25 cellular contexts compared by ENCODE assay signal in the genomic region with DNA sequence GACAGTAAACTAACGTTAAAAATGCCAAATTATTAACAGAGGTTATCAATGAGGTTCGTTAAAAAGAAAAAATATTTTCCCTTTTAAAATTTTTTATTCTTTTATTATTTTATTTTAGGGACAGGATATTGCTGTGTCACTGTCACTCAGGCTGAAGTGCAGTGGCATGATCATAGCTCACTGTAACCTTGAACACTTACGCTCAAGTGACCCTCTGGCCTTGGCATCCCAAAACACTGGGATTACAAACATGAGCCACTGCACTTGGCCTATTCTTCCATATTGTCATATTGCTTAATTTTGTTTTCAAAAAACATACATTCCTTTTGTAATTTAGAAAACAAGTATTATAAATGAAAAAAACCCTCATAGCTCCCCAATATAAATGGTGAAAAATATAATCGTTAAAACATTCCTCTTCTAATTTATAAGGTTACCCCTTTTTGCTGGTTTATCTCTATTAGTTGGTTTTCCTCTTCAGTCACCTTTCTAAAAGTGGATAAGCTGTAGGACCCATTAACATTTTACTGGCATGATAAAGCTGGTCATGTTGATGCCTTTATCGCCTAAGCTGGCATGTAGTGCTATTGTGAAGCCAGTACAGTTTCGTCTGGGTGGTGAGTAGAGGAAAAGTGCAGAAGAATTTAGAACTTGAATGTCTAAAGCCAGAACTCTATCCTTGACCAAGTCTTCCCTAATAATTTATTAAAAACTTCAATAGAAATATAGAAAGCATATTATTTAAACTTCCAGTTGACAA. TPM values are rescaled to one million over a fixed set of nuclear protein-coding genes. Genes with fewer than 3 reads are reported as not detected.
"Had no signal": no experiment of that assay in that cellular context is flagged by ENCODE, and none has a peak within 500 bp of the region (broad histone marks: within the 10 kb centered on the region; RNA-seq: fewer than 3 reads in every experiment).

No MANE protein-coding gene starts in this region.

- H3K4me2 ChIP-seq: hepatocyte had no signal

- H3K27me3 ChIP-seq: hepatocyte, neutrophil, stomach, testis, thyroid gland, transverse colon, upper lobe of left lung, vagina had no signal

- H3K4me3 ChIP-seq: hepatocyte, lower lobe of right lung, psoas muscle, skin epidermis, stomach, testis, thyroid gland, transverse colon, upper lobe of left lung, vagina had no signal

- H3K36me3 ChIP-seq: lower lobe of right lung, neutrophil, stomach, thyroid gland, transverse colon, upper lobe of left lung, vagina had no signal

- DNase-seq: head of caudate nucleus; kidney; lower lobe of right lung; mammary epithelial cell; mesenchymal stem cell; naive thymus-derived CD8-positive, alpha-beta T cell; occipital lobe; psoas muscle; stimulated activated CD4-positive, alpha-beta T cell treated with anti-CD3 and anti-CD28 coated beads, Interleukin-12 subunit alpha, Interleukin-12 subunit beta, amount 100 ng/mL, for 4 hours; stimulated activated CD4-positive, alpha-beta T cell treated with anti-CD3 and anti-CD28 coated beads, Interleukin-15, amount 100 ng/mL, for 24 hours; stimulated activated CD4-positive, alpha-beta T cell treated with anti-CD3 and anti-CD28 coated beads, Interleukin-2, amount 100 ng/mL, for 24 hours; stimulated activated CD4-positive, alpha-beta T cell treated with anti-CD3 and anti-CD28 coated beads, Interleukin-4, amount 100 ng/mL, for 1 hour; stimulated activated naive B cell treated with anti-CD40 and anti-IgM and Interleukin-4, amounts not matched to agents 10 μg/mL and 1 μg/mL and 100 μg/mL, for 72 hours; stimulated activated naive CD8-positive, alpha-beta T cell treated with anti-CD3 and anti-CD28 coated beads, Interleukin-15, Interleukin-2, amounts not matched to agents 100 U/mL and 50 U/mL, for 24 hours; stomach; testis; thyroid gland; transverse colon; upper lobe of left lung had no signal

- H3K9ac ChIP-seq: parathyroid adenoma had no signal

- H3K9me3 ChIP-seq: lower lobe of right lung, neutrophil, psoas muscle, stomach, testis, thyroid gland, transverse colon, upper lobe of left lung, vagina had no signal

- H3K4me1 ChIP-seq: lower lobe of right lung, parathyroid adenoma, psoas muscle, stomach, testis, thyroid gland, upper lobe of left lung, vagina had no signal

- ATAC-seq: lower lobe of right lung; naive thymus-derived CD8-positive, alpha-beta T cell; psoas muscle; sciatic nerve; stimulated activated naive B cell treated with anti-CD40 and anti-IgM and Interleukin-4, amounts not matched to agents 10 μg/mL and 1 μg/mL and 100 μg/mL, for 72 hours; stimulated activated naive CD8-positive, alpha-beta T cell treated with anti-CD3 and anti-CD28 coated beads, Interleukin-15, Interleukin-2, amounts not matched to agents 100 U/mL and 50 U/mL, for 24 hours had no signal

- H3K27ac ChIP-seq: hepatocyte, lower lobe of right lung, neutrophil, parathyroid adenoma, psoas muscle, skin epidermis, stomach, testis, thyroid gland, transverse colon, upper lobe of left lung, vagina had no signal

- H2AFZ ChIP-seq: hepatocyte, parathyroid adenoma had no signal

RNA-seq across cellular contexts. Expression of gene PDE3A, which starts 27.6 kb away (rescaled TPM):
- total RNA-seq: naive thymus-derived CD8-positive, alpha-beta T cell had no signal
- polyA plus RNA-seq: mammary epithelial cell; naive thymus-derived CD8-positive, alpha-beta T cell had no signal
